Comparison of ENCODE assay signal across 1 cellular context in the genomic region with DNA sequence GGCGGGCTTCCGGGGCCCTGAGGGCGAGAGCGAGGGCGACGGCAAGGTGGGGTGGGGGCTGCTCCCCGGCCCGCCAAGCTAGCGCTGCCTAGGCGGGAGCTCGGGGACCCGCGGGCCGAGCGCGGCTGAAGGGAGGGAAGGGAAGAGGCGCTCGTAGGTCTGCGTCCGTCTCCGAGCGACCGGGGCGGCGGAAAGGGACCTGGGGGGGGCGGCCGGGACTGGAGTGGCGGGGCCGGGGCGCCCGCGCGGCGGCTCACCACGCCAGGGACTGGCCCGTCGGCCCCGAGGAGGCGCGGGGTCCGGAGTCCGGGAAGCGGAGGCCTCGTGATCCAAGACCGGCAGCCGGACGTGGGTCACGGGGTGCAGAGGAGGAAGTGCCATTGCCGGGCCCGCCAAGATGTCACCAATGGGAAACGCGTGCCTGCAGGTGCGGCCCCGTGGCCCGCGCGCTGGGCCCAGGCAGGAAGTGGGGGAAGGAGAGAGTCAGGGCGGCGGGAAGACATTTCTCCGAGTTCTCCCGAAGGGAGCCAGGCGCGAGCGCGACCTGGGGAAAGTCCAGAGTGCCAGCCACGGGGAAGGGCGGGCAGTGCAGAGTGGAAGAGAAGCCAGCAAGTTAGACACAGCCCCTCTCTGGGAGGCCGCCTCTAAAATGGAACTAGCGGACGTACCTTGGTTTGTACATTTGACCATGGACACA.
TF ChIP-seq lines count a peak whose summit lies in the region.

No MANE protein-coding gene starts in this region.

TF ChIP-seq in HepG2, 621 proteins besides CTCF, POLR2A, EP300 and RAD21 (continued from another document and continues in another):
- TF ChIP-seq MTA1 (CRISPR knock-in tag; IDR thresholded peaks at IDR 0.05; ENCODE audit: borderline replicate concordance) = peak; percentile 73
- TF ChIP-seq STAT5B (CRISPR knock-in tag; IDR thresholded peaks at IDR 0.05) = peak; percentile 16; the same call in 1 of the 2 replicates
- peak; percentile 76 for TF ChIP-seq KDM4B (CRISPR knock-in tag; IDR thresholded peaks at IDR 0.05)
- no peak for TF ChIP-seq KLF13 (CRISPR knock-in tag; IDR thresholded peaks at IDR 0.05)
- no peak for TF ChIP-seq FUBP1 (CRISPR knock-in tag; IDR thresholded peaks at IDR 0.05; ENCODE audit: borderline replicate concordance)
- TF ChIP-seq ZNF101 (CRISPR knock-in tag; IDR thresholded peaks at IDR 0.05; ENCODE audit: borderline replicate concordance, low read depth) = no peak
- TF ChIP-seq FOXJ3 (CRISPR knock-in tag; IDR thresholded peaks at IDR 0.05; ENCODE audit: borderline replicate concordance) = no peak
- peak; percentile 88 for TF ChIP-seq ASH2L (IDR thresholded peaks at IDR 0.05; ENCODE audit: insufficient read length, low read depth, low read length)
- no peak for TF ChIP-seq CHD2 (IDR thresholded peaks at IDR 0.05; ENCODE audit: low read depth, low read length)
- TF ChIP-seq ZNF432 (CRISPR knock-in tag; IDR thresholded peaks at IDR 0.05; ENCODE audit: borderline replicate concordance) = no peak
- no peak for TF ChIP-seq NFE2L1 (CRISPR knock-in tag; IDR thresholded peaks at IDR 0.05; ENCODE audit: borderline replicate concordance)
- TF ChIP-seq ZKSCAN8 (CRISPR knock-in tag; IDR thresholded peaks at IDR 0.05; ENCODE audit: borderline replicate concordance) = peak; percentile 46; the same call in 1 of the 2 replicates
- TF ChIP-seq ONECUT2 (CRISPR knock-in tag; IDR thresholded peaks at IDR 0.05) = no peak
- TF ChIP-seq JUNB (CRISPR knock-in tag; IDR thresholded peaks at IDR 0.05; ENCODE audit: borderline replicate concordance) = peak; percentile 65
- TF ChIP-seq KDM2A (CRISPR knock-in tag; IDR thresholded peaks at IDR 0.05; ENCODE audit: borderline replicate concordance, low read depth) = peak; percentile 84
- no peak for TF ChIP-seq ADNP (CRISPR knock-in tag; IDR thresholded peaks at IDR 0.05)
- peak; percentile 66 for TF ChIP-seq AHDC1 (CRISPR knock-in tag; IDR thresholded peaks at IDR 0.05; ENCODE audit: borderline replicate concordance)
- peak; percentile 81; the same call in 1 of the 2 replicates for TF ChIP-seq IRX3 (CRISPR knock-in tag; IDR thresholded peaks at IDR 0.05; ENCODE audit: borderline replicate concordance, low read depth)
- TF ChIP-seq KLF11 (CRISPR knock-in tag; IDR thresholded peaks at IDR 0.05) = no peak; the same call in 1 of the 2 replicates
- peak; percentile 95 for TF ChIP-seq BORCS8-MEF2B (CRISPR knock-in tag; IDR thresholded peaks at IDR 0.05)
- TF ChIP-seq ISL2 (CRISPR knock-in tag; IDR thresholded peaks at IDR 0.05) = peak; percentile 57; the same call in 1 of the 2 replicates
- peak; percentile 91 for TF ChIP-seq MLLT10 (CRISPR knock-in tag; IDR thresholded peaks at IDR 0.05)
- TF ChIP-seq ZNF772 (CRISPR knock-in tag; IDR thresholded peaks at IDR 0.05) = peak; percentile 98
- TF ChIP-seq ZNF451 (CRISPR knock-in tag; IDR thresholded peaks at IDR 0.05) = 0 out of 2 replicates have a peak, but pooled peaks have one; percentile 39
- peak; percentile 79 for TF ChIP-seq YY1 (IDR thresholded peaks at IDR 0.05; ENCODE audit: insufficient read depth, insufficient replicate concordance, low read depth, low read length)
- TF ChIP-seq, protein P1, sequence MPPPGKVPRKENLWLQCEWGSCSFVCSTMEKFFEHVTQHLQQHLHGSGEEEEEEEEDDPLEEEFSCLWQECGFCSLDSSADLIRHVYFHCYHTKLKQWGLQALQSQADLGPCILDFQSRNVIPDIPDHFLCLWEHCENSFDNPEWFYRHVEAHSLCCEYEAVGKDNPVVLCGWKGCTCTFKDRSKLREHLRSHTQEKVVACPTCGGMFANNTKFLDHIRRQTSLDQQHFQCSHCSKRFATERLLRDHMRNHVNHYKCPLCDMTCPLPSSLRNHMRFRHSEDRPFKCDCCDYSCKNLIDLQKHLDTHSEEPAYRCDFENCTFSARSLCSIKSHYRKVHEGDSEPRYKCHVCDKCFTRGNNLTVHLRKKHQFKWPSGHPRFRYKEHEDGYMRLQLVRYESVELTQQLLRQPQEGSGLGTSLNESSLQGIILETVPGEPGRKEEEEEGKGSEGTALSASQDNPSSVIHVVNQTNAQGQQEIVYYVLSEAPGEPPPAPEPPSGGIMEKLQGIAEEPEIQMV (CRISPR knock-in tag; IDR thresholded peaks at IDR 0.05; ENCODE audit: low read depth) = peak; percentile 88
- peak; percentile 88; the same call in 1 of the 2 replicates for TF ChIP-seq POGK (CRISPR knock-in tag; conservative IDR thresholded peaks at IDR 0.05)
- TF ChIP-seq, protein P2, sequence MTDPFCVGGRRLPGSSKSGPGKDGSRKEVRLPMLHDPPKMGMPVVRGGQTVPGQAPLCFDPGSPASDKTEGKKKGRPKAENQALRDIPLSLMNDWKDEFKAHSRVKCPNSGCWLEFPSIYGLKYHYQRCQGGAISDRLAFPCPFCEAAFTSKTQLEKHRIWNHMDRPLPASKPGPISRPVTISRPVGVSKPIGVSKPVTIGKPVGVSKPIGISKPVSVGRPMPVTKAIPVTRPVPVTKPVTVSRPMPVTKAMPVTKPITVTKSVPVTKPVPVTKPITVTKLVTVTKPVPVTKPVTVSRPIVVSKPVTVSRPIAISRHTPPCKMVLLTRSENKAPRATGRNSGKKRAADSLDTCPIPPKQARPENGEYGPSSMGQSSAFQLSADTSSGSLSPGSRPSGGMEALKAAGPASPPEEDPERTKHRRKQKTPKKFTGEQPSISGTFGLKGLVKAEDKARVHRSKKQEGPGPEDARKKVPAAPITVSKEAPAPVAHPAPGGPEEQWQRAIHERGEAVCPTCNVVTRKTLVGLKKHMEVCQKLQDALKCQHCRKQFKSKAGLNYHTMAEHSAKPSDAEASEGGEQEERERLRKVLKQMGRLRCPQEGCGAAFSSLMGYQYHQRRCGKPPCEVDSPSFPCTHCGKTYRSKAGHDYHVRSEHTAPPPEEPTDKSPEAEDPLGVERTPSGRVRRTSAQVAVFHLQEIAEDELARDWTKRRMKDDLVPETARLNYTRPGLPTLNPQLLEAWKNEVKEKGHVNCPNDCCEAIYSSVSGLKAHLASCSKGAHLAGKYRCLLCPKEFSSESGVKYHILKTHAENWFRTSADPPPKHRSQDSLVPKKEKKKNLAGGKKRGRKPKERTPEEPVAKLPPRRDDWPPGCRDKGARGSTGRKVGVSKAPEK (CRISPR knock-in tag; IDR thresholded peaks at IDR 0.05; ENCODE audit: borderline replicate concordance) = 0 out of 2 replicates have a peak, but pooled peaks have one; percentile 53
- TF ChIP-seq ZSCAN31 (CRISPR knock-in tag; IDR thresholded peaks at IDR 0.05; ENCODE audit: low read depth) = peak; percentile 87
- TF ChIP-seq SP1 (IDR thresholded peaks at IDR 0.05) = no peak
- TF ChIP-seq SP1 (CRISPR knock-in tag; IDR thresholded peaks at IDR 0.05) = peak; percentile 29; the same call in 1 of the 2 replicates
- TF ChIP-seq ZNF354B (CRISPR knock-in tag; IDR thresholded peaks at IDR 0.05) = no peak
- TF ChIP-seq, protein P3, sequence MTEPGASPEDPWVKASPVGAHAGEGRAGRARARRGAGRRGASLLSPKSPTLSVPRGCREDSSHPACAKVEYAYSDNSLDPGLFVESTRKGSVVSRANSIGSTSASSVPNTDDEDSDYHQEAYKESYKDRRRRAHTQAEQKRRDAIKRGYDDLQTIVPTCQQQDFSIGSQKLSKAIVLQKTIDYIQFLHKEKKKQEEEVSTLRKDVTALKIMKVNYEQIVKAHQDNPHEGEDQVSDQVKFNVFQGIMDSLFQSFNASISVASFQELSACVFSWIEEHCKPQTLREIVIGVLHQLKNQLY (CRISPR knock-in tag; IDR thresholded peaks at IDR 0.05) = peak; percentile 92
- TF ChIP-seq JUND (CRISPR knock-in tag; IDR thresholded peaks at IDR 0.05) = peak; percentile 75
- TF ChIP-seq ZNF691 (CRISPR knock-in tag; IDR thresholded peaks at IDR 0.05; ENCODE audit: borderline replicate concordance, low read depth) = peak; percentile 95
- TF ChIP-seq ZFP36 (IDR thresholded peaks at IDR 0.05; ENCODE audit: borderline replicate concordance, low read depth, low read length, partially characterized antibody) = no peak
- peak; percentile 78 for TF ChIP-seq GATAD1 (CRISPR knock-in tag; IDR thresholded peaks at IDR 0.05)
- TF ChIP-seq AGO1 (IDR thresholded peaks at IDR 0.05; ENCODE audit: low read depth, low read length, poor library complexity, severe bottlenecking) = no peak
- TF ChIP-seq HOXA9 (CRISPR knock-in tag; IDR thresholded peaks at IDR 0.05; ENCODE audit: borderline replicate concordance) = no peak; the same call in 1 of the 2 replicates
- TF ChIP-seq, protein P4, sequence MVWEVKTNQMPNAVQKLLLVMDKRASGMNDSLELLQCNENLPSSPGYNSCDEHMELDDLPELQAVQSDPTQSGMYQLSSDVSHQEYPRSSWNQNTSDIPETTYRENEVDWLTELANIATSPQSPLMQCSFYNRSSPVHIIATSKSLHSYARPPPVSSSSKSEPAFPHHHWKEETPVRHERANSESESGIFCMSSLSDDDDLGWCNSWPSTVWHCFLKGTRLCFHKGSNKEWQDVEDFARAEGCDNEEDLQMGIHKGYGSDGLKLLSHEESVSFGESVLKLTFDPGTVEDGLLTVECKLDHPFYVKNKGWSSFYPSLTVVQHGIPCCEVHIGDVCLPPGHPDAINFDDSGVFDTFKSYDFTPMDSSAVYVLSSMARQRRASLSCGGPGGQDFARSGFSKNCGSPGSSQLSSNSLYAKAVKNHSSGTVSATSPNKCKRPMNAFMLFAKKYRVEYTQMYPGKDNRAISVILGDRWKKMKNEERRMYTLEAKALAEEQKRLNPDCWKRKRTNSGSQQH (CRISPR knock-in tag; IDR thresholded peaks at IDR 0.05; ENCODE audit: low read depth) = peak; percentile 69; the same call in 1 of the 2 replicates
- no peak for TF ChIP-seq MBD4 (IDR thresholded peaks at IDR 0.05; ENCODE audit: borderline replicate concordance, low read length)
- TF ChIP-seq ZNF260 (CRISPR knock-in tag; IDR thresholded peaks at IDR 0.05; ENCODE audit: borderline replicate concordance, low read depth) = no peak
- TF ChIP-seq ZNF672 (CRISPR knock-in tag; IDR thresholded peaks at IDR 0.05) = no peak
- TF ChIP-seq SMAD1 (CRISPR knock-in tag; IDR thresholded peaks at IDR 0.05; ENCODE audit: borderline replicate concordance, low read depth) = no peak; the same call in 1 of the 2 replicates
- TF ChIP-seq NAIF1 (CRISPR knock-in tag; IDR thresholded peaks at IDR 0.05; ENCODE audit: borderline replicate concordance) = peak; percentile 67; the same call in 1 of the 2 replicates
